In genomic region chr1:1614204-1614953, GRCh38 we compare ENCODE assay signal across 1 cellular context.
TF ChIP-seq lines count a peak whose summit lies in the region.

No MANE protein-coding gene starts in this region.

TF ChIP-seq in K562, 482 proteins besides CTCF, POLR2A, EP300 and RAD21 (continued from another document):
- TF ChIP-seq CUX1 (CRISPR knock-in tag; IDR thresholded peaks at IDR 0.05) (no peak), SFPQ (IDR thresholded peaks at IDR 0.05; ENCODE audit: low read depth, low read length) (no peak), CAMTA2 (CRISPR knock-in tag; conservative IDR thresholded peaks at IDR 0.05) (no peak), CTCFL (IDR thresholded peaks at IDR 0.05; ENCODE audit: borderline replicate concordance, insufficient read depth, low read depth, low read length, poor library complexity, severe bottlenecking) (no peak), SP1 (CRISPR knock-in tag; IDR thresholded peaks at IDR 0.05) (peak; percentile 60; the same call in 1 of the 2 replicates), SAFB2 (IDR thresholded peaks at IDR 0.05; ENCODE audit: borderline replicate concordance, low read depth, low read length, severe bottlenecking) (no peak), ZNF24 (IDR thresholded peaks at IDR 0.05) (no peak), ZNF511 (CRISPR knock-in tag; IDR thresholded peaks at IDR 0.05) (no peak), ZC3H4 (CRISPR knock-in tag; IDR thresholded peaks at IDR 0.05; ENCODE audit: borderline replicate concordance) (no peak)
TF ChIP-seq in K562: peak in this region for 68.
